8 cellular contexts compared by ENCODE assay signal in genomic region chr17:57406131-57406980, GRCh38.
DNase-seq lines count a peak whose midpoint lies in the region; ATAC-seq lines count a peak whose summit lies in the region.

No MANE protein-coding gene starts in this region.

- no peak for DNase-seq in activated T-cell treated with anti-CD3 and anti-CD28 coated beads, Interleukin-2, amount 50 U/mL, for 72 hours
- DNase-seq in activated T-cell treated with anti-CD3 and anti-CD28 coated beads for 4 hours: no peak
- DNase-seq in activated naive CD8-positive, alpha-beta T cell treated with anti-CD3 and anti-CD28 coated beads, Interleukin-2, amount 50 U/mL, for 24 hours: no peak
- DNase-seq in inferior parietal cortex (ENCODE audit: extremely low spot score): peak; percentile 64
- DNase-seq in substantia nigra (lab: John Stamatoyannopoulos, UW): peak in 40 of 49 donors; percentile 15 to 83 (median 50)
- no peak for DNase-seq in NCI-H226
- DNase-seq in activated T-helper 2 cell treated with anti-CD3 and anti-CD28 coated beads, Interferon-gamma antibody, Interleukin-2, Interleukin-4, amounts not matched to agents 10 μg/mL and 5 μg/mL and 100 μg/mL, durations not matched to agents 14 hours and 24 hours and 36 hours (ENCODE audit: low spot score): no peak
- no peak for DNase-seq in GM19238 (ENCODE audit: insufficient read length, low spot score)

- ATAC-seq in activated T-cell treated with anti-CD3 and anti-CD28 coated beads, Interleukin-2, amount 50 U/mL, for 72 hours (replicated peaks in 1 of 2): no peak
- no peak for ATAC-seq in activated naive CD8-positive, alpha-beta T cell treated with anti-CD3 and anti-CD28 coated beads, Interleukin-2, amount 50 U/mL, for 24 hours

- H3K27ac Mint-ChIP-seq in activated T-cell treated with anti-CD3 and anti-CD28 coated beads, Interleukin-2, amount 50 U/mL, for 72 hours: peak overlapping the region; percentile 38
- peak overlapping the region; percentile 82 for H3K27ac Mint-ChIP-seq in activated naive CD8-positive, alpha-beta T cell treated with anti-CD3 and anti-CD28 coated beads, Interleukin-2, amount 50 U/mL, for 24 hours
- no peak overlapping the region for H3K27ac Mint-ChIP-seq in activated T-helper 2 cell treated with anti-CD3 and anti-CD28 coated beads, Interferon-gamma antibody, Interleukin-2, Interleukin-4, amounts not matched to agents 10 μg/mL and 5 μg/mL and 100 μg/mL, durations not matched to agents 14 hours and 24 hours and 36 hours

- no peaks in the 10 kb centered on the region for H3K27me3 Mint-ChIP-seq in activated T-cell treated with anti-CD3 and anti-CD28 coated beads, Interleukin-2, amount 50 U/mL, for 72 hours (ENCODE audit: low read depth)
- H3K27me3 Mint-ChIP-seq in activated naive CD8-positive, alpha-beta T cell treated with anti-CD3 and anti-CD28 coated beads, Interleukin-2, amount 50 U/mL, for 24 hours: no peaks in the 10 kb centered on the region
- no peaks in the 10 kb centered on the region for H3K27me3 Mint-ChIP-seq in activated T-helper 2 cell treated with anti-CD3 and anti-CD28 coated beads, Interferon-gamma antibody, Interleukin-2, Interleukin-4, amounts not matched to agents 10 μg/mL and 5 μg/mL and 100 μg/mL, durations not matched to agents 14 hours and 24 hours and 36 hours (ENCODE audit: low read depth)

- H3K4me1 Mint-ChIP-seq in activated T-cell treated with anti-CD3 and anti-CD28 coated beads, Interleukin-2, amount 50 U/mL, for 72 hours (ENCODE audit: low read depth): peaks cover 40% of the 10 kb centered on the region
- peaks cover 39% of the 10 kb centered on the region for H3K4me1 Mint-ChIP-seq in activated naive CD8-positive, alpha-beta T cell treated with anti-CD3 and anti-CD28 coated beads, Interleukin-2, amount 50 U/mL, for 24 hours
- H3K4me1 Mint-ChIP-seq in activated T-helper 2 cell treated with anti-CD3 and anti-CD28 coated beads, Interferon-gamma antibody, Interleukin-2, Interleukin-4, amounts not matched to agents 10 μg/mL and 5 μg/mL and 100 μg/mL, durations not matched to agents 14 hours and 24 hours and 36 hours (ENCODE audit: low read depth): peaks cover 35% of the 10 kb centered on the region

- intact Hi-C loops in activated T-helper 2 cell treated with anti-CD3 and anti-CD28 coated beads, Interferon-gamma antibody, Interleukin-2, Interleukin-4, amounts not matched to agents 10 μg/mL and 5 μg/mL and 100 μg/mL, durations not matched to agents 14 hours and 24 hours and 36 hours (cut with micrococcal nuclease): loop anchor here (5.0 kb wide), 1 partner anchor 36 kb away; no protein-coding TSS in a partner anchor

- peaks cover 0 to 7% of the 10 kb centered on the region in 2 donors for H3K36me3 Mint-ChIP-seq in activated T-cell treated with anti-CD3 and anti-CD28 coated beads, Interleukin-2, amount 50 U/mL, for 72 hours (ENCODE audit: insufficient read depth in 2 of 2)
- H3K36me3 Mint-ChIP-seq in activated naive CD8-positive, alpha-beta T cell treated with anti-CD3 and anti-CD28 coated beads, Interleukin-2, amount 50 U/mL, for 24 hours (ENCODE audit: low read depth): peaks cover 9% of the 10 kb centered on the region
- peaks cover 43% of the 10 kb centered on the region for H3K36me3 Mint-ChIP-seq in activated T-helper 2 cell treated with anti-CD3 and anti-CD28 coated beads, Interferon-gamma antibody, Interleukin-2, Interleukin-4, amounts not matched to agents 10 μg/mL and 5 μg/mL and 100 μg/mL, durations not matched to agents 14 hours and 24 hours and 36 hours (ENCODE audit: low read depth)

- peak overlapping the region; percentile 33 to 59 for H3K4me3 Mint-ChIP-seq in activated T-cell treated with anti-CD3 and anti-CD28 coated beads, Interleukin-2, amount 50 U/mL, for 72 hours
- peak overlapping the region; percentile 54 for H3K4me3 Mint-ChIP-seq in activated naive CD8-positive, alpha-beta T cell treated with anti-CD3 and anti-CD28 coated beads, Interleukin-2, amount 50 U/mL, for 24 hours
- no peak overlapping the region for H3K4me3 Mint-ChIP-seq in activated T-helper 2 cell treated with anti-CD3 and anti-CD28 coated beads, Interferon-gamma antibody, Interleukin-2, Interleukin-4, amounts not matched to agents 10 μg/mL and 5 μg/mL and 100 μg/mL, durations not matched to agents 14 hours and 24 hours and 36 hours (ENCODE audit: low read depth)

- no peaks in the 10 kb centered on the region for H3K9me3 Mint-ChIP-seq in activated T-cell treated with anti-CD3 and anti-CD28 coated beads, Interleukin-2, amount 50 U/mL, for 72 hours
- no peaks in the 10 kb centered on the region for H3K9me3 Mint-ChIP-seq in activated naive CD8-positive, alpha-beta T cell treated with anti-CD3 and anti-CD28 coated beads, Interleukin-2, amount 50 U/mL, for 24 hours
- H3K9me3 Mint-ChIP-seq in activated T-helper 2 cell treated with anti-CD3 and anti-CD28 coated beads, Interferon-gamma antibody, Interleukin-2, Interleukin-4, amounts not matched to agents 10 μg/mL and 5 μg/mL and 100 μg/mL, durations not matched to agents 14 hours and 24 hours and 36 hours: no peaks in the 10 kb centered on the region

- peak overlapping the region; percentile 62 for H3K27ac ChIP-seq in substantia nigra (ENCODE audit: low read depth, low read length, poor library complexity, severe bottlenecking)

Comparison
In these comparisons a context has a peak if more than half of its experiments do, and no peak if none do; other contexts are left out.
1. DNase-seq: peak in inferior parietal cortex (single experiment) and substantia nigra (40 of 49); none in activated T-cell treated with anti-CD3 and anti-CD28 coated beads, Interleukin-2, amount 50 U/mL, for 72 hours (0 of 2), activated T-cell treated with anti-CD3 and anti-CD28 coated beads for 4 hours (single experiment), activated naive CD8-positive, alpha-beta T cell treated with anti-CD3 and anti-CD28 coated beads, Interleukin-2, amount 50 U/mL, for 24 hours (single experiment), NCI-H226 (single experiment), activated T-helper 2 cell treated with anti-CD3 and anti-CD28 coated beads, Interferon-gamma antibody, Interleukin-2, Interleukin-4, amounts not matched to agents 10 μg/mL and 5 μg/mL and 100 μg/mL, durations not matched to agents 14 hours and 24 hours and 36 hours (single experiment) and GM19238 (single experiment).